ENCODE assay signal across 15 cellular contexts in genomic region chr3:46076606-46077005, GRCh38. TPM values are rescaled to one million over a fixed set of nuclear protein-coding genes. Genes with fewer than 3 reads are reported as not detected.
A peak's percentile ranks its signal among the peaks of the same experiment; 100 is the strongest.
DNase-seq lines count a peak whose midpoint lies in the region; ATAC-seq and TF ChIP-seq lines count a peak whose summit lies in the region.
"Had no signal": no experiment of that assay in that cellular context is flagged by ENCODE, and none has a peak within 500 bp of the region (broad histone marks: within the 10 kb centered on the region; RNA-seq: fewer than 3 reads in every experiment).

No MANE protein-coding gene starts in this region.

- no peak for DNase-seq in AG04450 (ENCODE audit: low read depth, low spot score)
- peak; percentile 48 for DNase-seq in RPMI7951 (ENCODE audit: low read depth)
- DNase-seq in foreskin keratinocyte, result no peak
- no peak for DNase-seq in activated T-helper 2 cell treated with anti-CD3 and anti-CD28 coated beads, Interferon-gamma antibody, Interleukin-2, Interleukin-4, amounts not matched to agents 10 μg/mL and 5 μg/mL and 100 μg/mL, durations not matched to agents 14 hours and 24 hours and 36 hours (ENCODE audit: low spot score)
- DNase-seq in DMS114 treated with DMSO at 0.1 percent for 48 hours (lab: John Stamatoyannopoulos, UW; ENCODE audit: unreplicated experiment), result no peak
- DNase-seq: activated T-cell treated with anti-CD3 and anti-CD28 coated beads for 4 hours; Caco-2; NCI-H2171 treated with DMSO at 0.1 percent for 48 hours; stimulated activated CD4-positive, alpha-beta T cell treated with anti-CD3 and anti-CD28 coated beads, Interleukin-2, amount 100 ng/mL, for 48 hours had no signal

- peaks cover 15% of the 10 kb centered on the region for H3K9me3 Mint-ChIP-seq in activated T-helper 2 cell treated with anti-CD3 and anti-CD28 coated beads, Interferon-gamma antibody, Interleukin-2, Interleukin-4, amounts not matched to agents 10 μg/mL and 5 μg/mL and 100 μg/mL, durations not matched to agents 14 hours and 24 hours and 36 hours

- H3K4me3 Mint-ChIP-seq in activated T-helper 2 cell treated with anti-CD3 and anti-CD28 coated beads, Interferon-gamma antibody, Interleukin-2, Interleukin-4, amounts not matched to agents 10 μg/mL and 5 μg/mL and 100 μg/mL, durations not matched to agents 14 hours and 24 hours and 36 hours (ENCODE audit: low read depth), result no peak overlapping the region
- H3K4me3 Mint-ChIP-seq: nephron had no signal

- peaks cover 8% of the 10 kb centered on the region for H3K27me3 ChIP-seq in AG04450 (ENCODE audit: control insufficient read depth, insufficient read depth, low read length)
- no peaks in the 10 kb centered on the region for H3K27me3 ChIP-seq in foreskin keratinocyte
- H3K27me3 ChIP-seq: suprapubic skin had no signal

- H3K4me3 ChIP-seq in AG04450 (ENCODE audit: low read depth, low read length), result no peak overlapping the region
- H3K4me3 ChIP-seq: coronary artery, suprapubic skin had no signal

- peaks cover 12% of the 10 kb centered on the region for H3K36me3 Mint-ChIP-seq in activated T-helper 2 cell treated with anti-CD3 and anti-CD28 coated beads, Interferon-gamma antibody, Interleukin-2, Interleukin-4, amounts not matched to agents 10 μg/mL and 5 μg/mL and 100 μg/mL, durations not matched to agents 14 hours and 24 hours and 36 hours (ENCODE audit: low read depth)

- H3K27ac ChIP-seq in AG04450 (ENCODE audit: low read depth, low read length), result no peak overlapping the region
- H3K27ac ChIP-seq in foreskin keratinocyte, result no peak overlapping the region
- H3K27ac ChIP-seq: coronary artery, suprapubic skin had no signal

- CTCF ChIA-PET in AG04450 (lab: Charles Lee), result interaction anchor here (0.7 to 9.9 kb wide), 16 partner anchors 9 to 392 kb away, joined by 3 to 420 read pairs (median 4); partner anchors contain the start of genes CCR1 and CXCR6

- peaks cover 30% of the 10 kb centered on the region for H3K27me3 Mint-ChIP-seq in activated T-helper 2 cell treated with anti-CD3 and anti-CD28 coated beads, Interferon-gamma antibody, Interleukin-2, Interleukin-4, amounts not matched to agents 10 μg/mL and 5 μg/mL and 100 μg/mL, durations not matched to agents 14 hours and 24 hours and 36 hours (ENCODE audit: low read depth)

- no peaks in the 10 kb centered on the region for H3K9me3 ChIP-seq in AG04450 (ENCODE audit: control insufficient read depth, insufficient read depth, low read length)
- H3K9me3 ChIP-seq: Caco-2, suprapubic skin had no signal

- H3K27ac Mint-ChIP-seq in activated T-helper 2 cell treated with anti-CD3 and anti-CD28 coated beads, Interferon-gamma antibody, Interleukin-2, Interleukin-4, amounts not matched to agents 10 μg/mL and 5 μg/mL and 100 μg/mL, durations not matched to agents 14 hours and 24 hours and 36 hours, result no peak overlapping the region
- H3K27ac Mint-ChIP-seq: nephron had no signal

- H3K4me1 ChIP-seq in foreskin keratinocyte, result peaks cover 10% of the 10 kb centered on the region
- H3K4me1 ChIP-seq: Caco-2 had no signal

- TF ChIP-seq CTCF in AG04450 (IDR thresholded peaks at IDR 0.05; ENCODE audit: low read depth, low read length), result peak; percentile 27; the same call in 1 of the 2 replicates
- TF ChIP-seq CTCF in GM12873 (IDR thresholded peaks at IDR 0.05; ENCODE audit: insufficient read depth, low read depth, low read length, missing control alignments), result peak; percentile 38
- TF ChIP-seq CTCF in foreskin keratinocyte (conservative IDR thresholded peaks at IDR 0.05), result peak; percentile 45

- no peak for ATAC-seq in foreskin keratinocyte
- no peak for ATAC-seq in GM21723 (IDR thresholded peaks at IDR 0.05; ENCODE audit: unreplicated experiment)
- ATAC-seq in GM19395 (IDR thresholded peaks at IDR 0.05; ENCODE audit: unreplicated experiment), result no peak

- intact Hi-C loops in activated T-helper 2 cell treated with anti-CD3 and anti-CD28 coated beads, Interferon-gamma antibody, Interleukin-2, Interleukin-4, amounts not matched to agents 10 μg/mL and 5 μg/mL and 100 μg/mL, durations not matched to agents 14 hours and 24 hours and 36 hours (cut with micrococcal nuclease), result no loop called here

- POLR2A ChIA-PET in AG04450 (lab: Yijun Ruan, JAX), result no interaction called here

- peaks cover 33% of the 10 kb centered on the region for H3K4me1 Mint-ChIP-seq in activated T-helper 2 cell treated with anti-CD3 and anti-CD28 coated beads, Interferon-gamma antibody, Interleukin-2, Interleukin-4, amounts not matched to agents 10 μg/mL and 5 μg/mL and 100 μg/mL, durations not matched to agents 14 hours and 24 hours and 36 hours (ENCODE audit: low read depth)

RNA-seq across cellular contexts. Expression of gene XCR1, which starts 49.3 kb away (rescaled TPM):
- not detected in 2 replicates for polyA plus RNA-seq in AG04450 (2011; rRNA removed)
- not detected in 2 replicates for polyA minus RNA-seq in AG04450 (2011; rRNA and poly(A)+ RNA removed)
- not detected in 2 replicates for total RNA-seq in RPMI7951 (2014; rRNA removed; shearing (Covaris generic))
- total RNA-seq in foreskin keratinocyte, result not detected in 2 replicates
- not detected in 2 replicates for polyA plus RNA-seq in foreskin keratinocyte
- total RNA-seq in activated T-helper 2 cell treated with anti-CD3 and anti-CD28 coated beads, Interferon-gamma antibody, Interleukin-2, Interleukin-4, amounts not matched to agents 10 μg/mL and 5 μg/mL and 100 μg/mL, durations not matched to agents 14 hours and 24 hours and 36 hours, result 0.05 and 0.07 TPM in 2 replicates
- total RNA-seq: Caco-2 had no signal
